25 cellular contexts compared by ENCODE assay signal in the genomic region with DNA sequence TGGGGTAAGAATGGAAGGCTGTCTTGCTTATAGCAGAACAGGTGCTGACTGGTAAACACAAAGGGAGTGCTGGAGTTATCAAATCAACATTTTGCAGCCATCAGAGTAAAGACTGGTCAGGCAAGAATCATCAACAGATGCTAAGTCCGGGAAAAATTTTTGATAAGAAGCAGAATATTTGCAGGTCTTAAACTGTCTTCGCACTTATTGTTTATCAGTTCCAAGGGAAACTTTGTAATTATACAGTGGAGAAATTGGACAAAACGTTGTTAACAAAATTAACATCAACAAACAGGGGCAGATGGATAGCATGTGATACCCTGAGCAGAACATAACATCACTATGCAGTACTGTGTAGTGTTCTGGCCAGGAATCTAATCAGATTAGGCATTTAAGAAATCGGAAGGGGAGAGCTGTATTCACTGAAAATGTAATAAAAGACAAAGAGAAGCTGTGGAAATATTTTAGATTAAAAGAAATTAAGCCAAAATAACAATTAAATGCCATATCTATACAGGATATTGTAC.
"Had no signal": no experiment of that assay in that cellular context is flagged by ENCODE, and none has a peak within 500 bp of the region (broad histone marks: within the 10 kb centered on the region; RNA-seq: fewer than 3 reads in every experiment).

No MANE protein-coding gene starts in this region.

- H3K36me3 ChIP-seq: left lung, suprapubic skin, transverse colon, upper lobe of right lung, uterus had no signal

- H3K4me3 ChIP-seq: dorsolateral prefrontal cortex, left lung, mucosa of descending colon, smooth muscle cell, suprapubic skin, transverse colon, upper lobe of right lung, uterus had no signal

- H3K27me3 ChIP-seq: dorsolateral prefrontal cortex, left lung, suprapubic skin, transverse colon, upper lobe of right lung, uterus had no signal

- H3K9me3 ChIP-seq: left lung, mucosa of descending colon, suprapubic skin, transverse colon, upper lobe of right lung, uterus had no signal

- H3K9ac ChIP-seq: parathyroid adenoma had no signal

- H3K36me3 Mint-ChIP-seq: mesothelial cell of epicardium; naive B cell; natural killer cell treated with Interleukin-12 subunit alpha and Interleukin-12 subunit beta and Interleukin-15 and Interleukin-18, amount 100 ng/mL, for 72 hours had no signal

- H3K4me2 ChIP-seq: smooth muscle cell had no signal

- H3K9me3 Mint-ChIP-seq: mesothelial cell of epicardium; naive B cell; natural killer cell treated with Interleukin-12 subunit alpha and Interleukin-12 subunit beta and Interleukin-15 and Interleukin-18, amount 100 ng/mL, for 72 hours; neural crest cell had no signal

- H3K4me1 ChIP-seq: left lung, parathyroid adenoma, suprapubic skin, transverse colon, upper lobe of right lung, uterus had no signal

- H3K4me1 Mint-ChIP-seq: naive B cell; neural crest cell; stimulated activated naive CD8-positive, alpha-beta T cell treated with anti-CD3 and anti-CD28 coated beads, Interleukin-15, amount 100 ng/mL, for 72 hours had no signal

- H3K79me2 ChIP-seq: parathyroid adenoma had no signal

- H3K27ac ChIP-seq: dorsolateral prefrontal cortex, left lung, parathyroid adenoma, suprapubic skin, transverse colon, upper lobe of right lung, uterus had no signal

- ATAC-seq: left cardiac atrium; left lung; mucosa of descending colon; natural killer cell treated with Interleukin-12 subunit alpha and Interleukin-12 subunit beta and Interleukin-15 and Interleukin-18, amount 100 ng/mL, for 72 hours; sciatic nerve; stimulated activated naive CD8-positive, alpha-beta T cell treated with anti-CD3 and anti-CD28 coated beads, Interleukin-15, amount 100 ng/mL, for 72 hours; upper lobe of right lung had no signal

- H3K27ac Mint-ChIP-seq: mesothelial cell of epicardium; naive B cell; natural killer cell treated with Interleukin-12 subunit alpha and Interleukin-12 subunit beta and Interleukin-15 and Interleukin-18, amount 100 ng/mL, for 72 hours; progenitor cell of endocrine pancreas; stimulated activated naive CD8-positive, alpha-beta T cell treated with anti-CD3 and anti-CD28 coated beads, Interleukin-15, amount 100 ng/mL, for 72 hours had no signal

- H3K27me3 Mint-ChIP-seq: naive B cell; progenitor cell of endocrine pancreas; stimulated activated naive CD8-positive, alpha-beta T cell treated with anti-CD3 and anti-CD28 coated beads, Interleukin-15, amount 100 ng/mL, for 72 hours had no signal

- DNase-seq: dorsolateral prefrontal cortex; effector CD4-positive, alpha-beta T cell; head of caudate nucleus; left cardiac atrium; left lung; mesenchymal stem cell; mucosa of descending colon; naive B cell; stimulated activated CD4-positive, alpha-beta T cell treated with anti-CD3 and anti-CD28 coated beads, Interleukin-12 subunit alpha, Interleukin-12 subunit beta, amount 100 ng/mL, for 4 hours; stimulated activated CD4-positive, alpha-beta T cell treated with anti-CD3 and anti-CD28 coated beads, Interleukin-1b, Interleukin-23, amount 100 ng/mL, for 48 hours; stimulated activated CD4-positive, alpha-beta T cell treated with anti-CD3 and anti-CD28 coated beads, Interleukin-4, amount 100 ng/mL, for 1 hour; stimulated activated CD8-positive, alpha-beta memory T cell treated with anti-CD3 and anti-CD28 coated beads, Interleukin-4, amount 100 ng/mL, for 48 hours; stimulated activated naive CD4-positive, alpha-beta T cell; stimulated activated naive CD8-positive, alpha-beta T cell treated with anti-CD3 and anti-CD28 coated beads, Interleukin-15, amount 100 ng/mL, for 72 hours; transverse colon; upper lobe of right lung; uterus had no signal

- H3K4me3 Mint-ChIP-seq: mesothelial cell of epicardium; naive B cell; natural killer cell treated with Interleukin-12 subunit alpha and Interleukin-12 subunit beta and Interleukin-15 and Interleukin-18, amount 100 ng/mL, for 72 hours; neural crest cell; stimulated activated naive CD8-positive, alpha-beta T cell treated with anti-CD3 and anti-CD28 coated beads, Interleukin-15, amount 100 ng/mL, for 72 hours had no signal

- H2AFZ ChIP-seq: parathyroid adenoma had no signal
